Comparison of ENCODE assay signal across 8 cellular contexts in genomic region chr16:66947302-66948033, GRCh38. TPM values are rescaled to one million over a fixed set of nuclear protein-coding genes. Genes with fewer than 3 reads are reported as not detected.
DNase-seq lines count a peak whose midpoint lies in the region; ATAC-seq and TF ChIP-seq lines count a peak whose summit lies in the region.

No MANE protein-coding gene starts in this region.

- no peak for TF ChIP-seq EP300 in sigmoid colon (IDR thresholded peaks at IDR 0.05)

- no peak for ATAC-seq in GM19397 (IDR thresholded peaks at IDR 0.05; ENCODE audit: unreplicated experiment)

- H3K9me3 ChIP-seq in HEK293 (ENCODE audit: control insufficient read depth, insufficient read depth, low read depth, low read length) = no peaks in the 10 kb centered on the region
- no peaks in the 10 kb centered on the region for H3K9me3 ChIP-seq in sigmoid colon

- intact Hi-C loops in sigmoid colon (cut with DNase I) = no loop called here

- peaks cover 0 to 38% (median 3%) of the 10 kb centered on the region in 3 donors for H3K27me3 ChIP-seq in sigmoid colon

- TF ChIP-seq CTCF in HEK293 (tag by site-specific recombination; IDR thresholded peaks at IDR 0.05) = peak; percentile 62
- peak; percentile 77 to 90 (median 89) for TF ChIP-seq CTCF in sigmoid colon (IDR thresholded peaks at IDR 0.05)

- TF ChIP-seq POLR2A in sigmoid colon (IDR thresholded peaks at IDR 0.05) = no peak

- DNase-seq in ELR (ENCODE audit: low read depth) = peak; percentile 90
- peak; percentile 29 for DNase-seq in NCI-H146 treated with DMSO at 0.1 percent for 48 hours (lab: John Stamatoyannopoulos, UW; ENCODE audit: unreplicated experiment)
- DNase-seq in T1000 (lab: John Stamatoyannopoulos, UW) = peak; percentile 49
- peak; percentile 88 for DNase-seq in astrocyte of the hippocampus (ENCODE audit: low read depth, low spot score)
- peak in 42 of 51 donors; percentile 8 to 88 (median 60) for DNase-seq in hypothalamus (lab: John Stamatoyannopoulos, UW)
- DNase-seq in sigmoid colon = peak; percentile 87

- H3K36me3 ChIP-seq in HEK293 (ENCODE audit: control insufficient read depth in 2 of 2, insufficient read depth in 1 of 2, low read length in 2 of 2) (peaks cover 0 to 15% of the 10 kb centered on the region in 2 experiments; a peak in 1 of 3 replicates), sigmoid colon (peaks cover 4 to 16% (median 12%) of the 10 kb centered on the region in 4 donors)

- H3K4me3 ChIP-seq in HEK293 (ENCODE audit: low read depth, low read length) = no peak overlapping the region
- H3K4me3 ChIP-seq in sigmoid colon = peak overlapping the region; percentile 27 to 58 (median 52)

- H3K27ac ChIP-seq in HEK293 (ENCODE audit: extremely low read depth, low read depth, low read length) (no peak overlapping the region), sigmoid colon (peak overlapping the region in 1 of 4 donors; percentile 3)

- POLR2A ChIA-PET in HEK293 (lab: Yijun Ruan, JAX) = no interaction called here

- H3K4me1 ChIP-seq in HEK293 (ENCODE audit: control insufficient read depth, insufficient read depth, low read length) = no peaks in the 10 kb centered on the region
- H3K4me1 ChIP-seq in sigmoid colon = peaks cover 0 to 20% (median 15%) of the 10 kb centered on the region in 4 donors

- WGBS in sigmoid colon, 2 donors = 0 to 1% methylated on average over 22 of the region's 22 CpGs

- CTCF ChIA-PET in HEK293 (lab: Yijun Ruan, JAX) = interaction anchor here (0.6 to 1.3 kb wide), 8 partner anchors 12 to 660 kb away, joined by 3 to 6 read pairs (median 4); partner anchors contain the start of genes CES3 and CIAO2B

TF ChIP-seq in HEK293, 187 proteins besides CTCF, POLR2A, EP300 and RAD21:
- TF ChIP-seq ZNF660 (tag by site-specific recombination; IDR thresholded peaks at IDR 0.05) = peak; percentile 27; the same call in 1 of the 2 replicates
- peak; percentile 83 for TF ChIP-seq PRDM10 (tag by site-specific recombination; IDR thresholded peaks at IDR 0.05)
- peak; percentile 94; the same call in 1 of the 2 replicates for TF ChIP-seq ZNF792 (tag by site-specific recombination; IDR thresholded peaks at IDR 0.05)
- TF ChIP-seq ZNF654 (tag by site-specific recombination; IDR thresholded peaks at IDR 0.05; ENCODE audit: low read depth) = peak; percentile 74
- peak; percentile 60 for TF ChIP-seq ZNF366 (tag by site-specific recombination; conservative IDR thresholded peaks at IDR 0.05)
- no peak for TF ChIP-seq HIC1 (tag by site-specific recombination; IDR thresholded peaks at IDR 0.05)
TF ChIP-seq in HEK293: peak in this region for 5.

RNA-seq across cellular contexts. Expression of gene CES2, which starts 12.2 kb away (rescaled TPM):
- total RNA-seq in sigmoid colon = 10 to 100 TPM; 21.8 to 25.5 (median 23.0) TPM
- 100 to 1,000 TPM in 1 of 3 donors, 10 to 100 TPM in 2; 53.4 to 163 (median 67.9) TPM for polyA plus RNA-seq in sigmoid colon

RNA-seq across cellular contexts. Expression of gene CIAO2B, which starts 13.3 kb away (rescaled TPM):
- total RNA-seq in sigmoid colon = 100 to 1,000 TPM in 1 of 4 donors, 10 to 100 TPM in 3; 71.7 to 121 (median 82.8) TPM
- polyA plus RNA-seq in sigmoid colon = 100 to 1,000 TPM; 193 to 219 (median 214) TPM

RNA-seq across cellular contexts. Expression of gene CES3, which starts 13.6 kb away (rescaled TPM):
- 1 to 10 TPM in 1 of 4 donors, under 1 TPM in 2, not detected in 1; 0.16 to 2.5 (median 0.55) TPM for total RNA-seq in sigmoid colon
- 10 to 100 TPM; 10.8 to 48.4 (median 13.2) TPM for polyA plus RNA-seq in sigmoid colon

RNA-seq across cellular contexts. Expression of gene RRAD, which starts 22.1 kb away (rescaled TPM):
- 10 to 100 TPM; 10.9 to 31.2 (median 16.3) TPM for total RNA-seq in sigmoid colon
- 1 to 10 TPM; 1.2 to 5.5 (median 1.8) TPM for polyA plus RNA-seq in sigmoid colon

RNA-seq across cellular contexts. Expression of gene CDH16, which starts 28.8 kb away (rescaled TPM):
- not detected for total RNA-seq in sigmoid colon
- polyA plus RNA-seq in sigmoid colon = under 1 TPM in 2 of 3 donors, not detected in 1; 0.19 to 0.60 TPM

Comparison
In these comparisons a context has a peak if more than half of its experiments do, and no peak if none do; other contexts are left out.
1. DNase-seq: peak in every context shown above with its lines; median percentile 90 in ELR; 88 in astrocyte of the hippocampus; 87 in sigmoid colon; 60 in hypothalamus; 49 in T1000; 29 in NCI-H146 treated with DMSO at 0.1 percent for 48 hours.